Comparison of ENCODE assay signal across 1 cellular context in genomic region chr1:209433649-209434031, GRCh38.
TF ChIP-seq lines count a peak whose summit lies in the region.

No MANE protein-coding gene starts in this region.

TF ChIP-seq in SK-N-SH, 30 proteins besides CTCF, POLR2A, EP300 and RAD21 (continued from another document):
- TF ChIP-seq, protein P1, sequence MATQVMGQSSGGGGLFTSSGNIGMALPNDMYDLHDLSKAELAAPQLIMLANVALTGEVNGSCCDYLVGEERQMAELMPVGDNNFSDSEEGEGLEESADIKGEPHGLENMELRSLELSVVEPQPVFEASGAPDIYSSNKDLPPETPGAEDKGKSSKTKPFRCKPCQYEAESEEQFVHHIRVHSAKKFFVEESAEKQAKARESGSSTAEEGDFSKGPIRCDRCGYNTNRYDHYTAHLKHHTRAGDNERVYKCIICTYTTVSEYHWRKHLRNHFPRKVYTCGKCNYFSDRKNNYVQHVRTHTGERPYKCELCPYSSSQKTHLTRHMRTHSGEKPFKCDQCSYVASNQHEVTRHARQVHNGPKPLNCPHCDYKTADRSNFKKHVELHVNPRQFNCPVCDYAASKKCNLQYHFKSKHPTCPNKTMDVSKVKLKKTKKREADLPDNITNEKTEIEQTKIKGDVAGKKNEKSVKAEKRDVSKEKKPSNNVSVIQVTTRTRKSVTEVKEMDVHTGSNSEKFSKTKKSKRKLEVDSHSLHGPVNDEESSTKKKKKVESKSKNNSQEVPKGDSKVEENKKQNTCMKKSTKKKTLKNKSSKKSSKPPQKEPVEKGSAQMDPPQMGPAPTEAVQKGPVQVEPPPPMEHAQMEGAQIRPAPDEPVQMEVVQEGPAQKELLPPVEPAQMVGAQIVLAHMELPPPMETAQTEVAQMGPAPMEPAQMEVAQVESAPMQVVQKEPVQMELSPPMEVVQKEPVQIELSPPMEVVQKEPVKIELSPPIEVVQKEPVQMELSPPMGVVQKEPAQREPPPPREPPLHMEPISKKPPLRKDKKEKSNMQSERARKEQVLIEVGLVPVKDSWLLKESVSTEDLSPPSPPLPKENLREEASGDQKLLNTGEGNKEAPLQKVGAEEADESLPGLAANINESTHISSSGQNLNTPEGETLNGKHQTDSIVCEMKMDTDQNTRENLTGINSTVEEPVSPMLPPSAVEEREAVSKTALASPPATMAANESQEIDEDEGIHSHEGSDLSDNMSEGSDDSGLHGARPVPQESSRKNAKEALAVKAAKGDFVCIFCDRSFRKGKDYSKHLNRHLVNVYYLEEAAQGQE (IDR thresholded peaks at IDR 0.05; ENCODE audit: low read depth, low read length): no peak
- no peak for TF ChIP-seq POLR2AphosphoS5 (IDR thresholded peaks at IDR 0.05; ENCODE audit: low read depth, low read length)
- TF ChIP-seq, protein P2, sequence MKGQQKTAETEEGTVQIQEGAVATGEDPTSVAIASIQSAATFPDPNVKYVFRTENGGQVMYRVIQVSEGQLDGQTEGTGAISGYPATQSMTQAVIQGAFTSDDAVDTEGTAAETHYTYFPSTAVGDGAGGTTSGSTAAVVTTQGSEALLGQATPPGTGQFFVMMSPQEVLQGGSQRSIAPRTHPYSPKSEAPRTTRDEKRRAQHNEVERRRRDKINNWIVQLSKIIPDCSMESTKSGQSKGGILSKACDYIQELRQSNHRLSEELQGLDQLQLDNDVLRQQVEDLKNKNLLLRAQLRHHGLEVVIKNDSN (IDR thresholded peaks at IDR 0.05; ENCODE audit: borderline replicate concordance, low read depth): no peak
- TF ChIP-seq TCF12 (IDR thresholded peaks at IDR 0.05): no peak
- no peak for TF ChIP-seq MEF2A (IDR thresholded peaks at IDR 0.05; ENCODE audit: borderline replicate concordance, low read depth)
- no peak for TF ChIP-seq NRF1 (IDR thresholded peaks at IDR 0.05; ENCODE audit: low read depth, low read length)
- TF ChIP-seq TAF1 (IDR thresholded peaks at IDR 0.05; ENCODE audit: borderline replicate concordance, low read depth, low read length): no peak
- no peak for TF ChIP-seq GABPA (IDR thresholded peaks at IDR 0.05; ENCODE audit: low read depth)
- TF ChIP-seq NFIC (IDR thresholded peaks at IDR 0.05; ENCODE audit: borderline replicate concordance): no peak
- TF ChIP-seq, protein P3, sequence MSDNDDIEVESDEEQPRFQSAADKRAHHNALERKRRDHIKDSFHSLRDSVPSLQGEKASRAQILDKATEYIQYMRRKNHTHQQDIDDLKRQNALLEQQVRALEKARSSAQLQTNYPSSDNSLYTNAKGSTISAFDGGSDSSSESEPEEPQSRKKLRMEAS (IDR thresholded peaks at IDR 0.05; ENCODE audit: low read depth): no peak
- no peak for TF ChIP-seq CHD2 (IDR thresholded peaks at IDR 0.05; ENCODE audit: low read length, partially characterized antibody)
- no peak for TF ChIP-seq TEAD4 (IDR thresholded peaks at IDR 0.05; ENCODE audit: borderline replicate concordance, insufficient read depth)
